ENCODE assay signal across 36 cellular contexts in the genomic region with DNA sequence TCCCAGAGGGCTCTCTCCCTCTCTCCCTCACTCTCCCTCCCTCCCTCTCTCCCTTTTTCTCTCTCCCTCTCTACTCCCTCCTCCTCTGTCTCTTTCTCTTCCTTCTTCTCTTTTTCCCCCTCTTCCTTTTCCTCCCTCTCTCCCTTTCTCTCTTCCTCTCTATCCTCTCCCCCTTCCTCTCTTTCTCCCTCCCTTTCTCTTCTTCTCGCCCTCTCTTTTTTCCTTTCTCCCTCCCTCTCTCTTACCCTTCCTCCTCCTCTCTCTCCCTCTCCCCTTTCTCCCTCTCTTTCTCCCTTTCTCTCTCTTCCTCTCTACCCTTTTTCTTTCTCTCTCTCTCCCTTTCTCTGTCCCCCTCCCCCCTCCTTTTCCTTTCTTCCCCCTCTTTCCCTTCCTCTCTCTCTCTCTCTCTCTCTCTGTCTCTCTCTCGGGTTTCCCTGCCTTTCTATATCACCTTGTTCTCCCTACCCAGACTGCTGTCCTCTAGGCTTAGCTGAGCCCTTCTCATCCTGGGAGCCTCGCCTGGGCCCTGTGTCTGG. TPM values are rescaled to one million over a fixed set of nuclear protein-coding genes. Genes with fewer than 3 reads are reported as not detected.
DNase-seq lines count a peak whose midpoint lies in the region; ATAC-seq, FAIRE-seq and TF ChIP-seq lines count a peak whose summit lies in the region.
"Had no signal": no experiment of that assay in that cellular context is flagged by ENCODE, and none has a peak within 500 bp of the region (broad histone marks: within the 10 kb centered on the region; RNA-seq: fewer than 3 reads in every experiment).

No MANE protein-coding gene starts in this region.

- H3K4me1 Mint-ChIP-seq in activated T-helper 1 cell treated with anti-CD3 and anti-CD28 coated beads, Interleukin-12 subunit alpha, Interleukin-12 subunit beta, Interleukin-2, Interleukin-4 antibody, amounts not matched to agents 30 ng/mL and 10 ng/mL and 1 ng/mL, durations not matched to agents 14 hours and 24 hours and 36 hours (ENCODE audit: low read depth) = no peaks in the 10 kb centered on the region
- no peaks in the 10 kb centered on the region for H3K4me1 Mint-ChIP-seq in Calu3 (ENCODE audit: low read depth, unreplicated experiment)
- H3K4me1 Mint-ChIP-seq: activated CD4-positive, alpha-beta T cell treated with anti-CD3 and anti-CD28 coated beads, Interleukin-2, amount 10 ng/mL, durations not matched to agents 24 days and 14 days had no signal

- H3K4ac ChIP-seq in trophoblast cell (ENCODE audit: low read depth, low read length) = no peak overlapping the region

- H3K4me3 Mint-ChIP-seq in activated T-helper 1 cell treated with anti-CD3 and anti-CD28 coated beads, Interleukin-12 subunit alpha, Interleukin-12 subunit beta, Interleukin-2, Interleukin-4 antibody, amounts not matched to agents 30 ng/mL and 10 ng/mL and 1 ng/mL, durations not matched to agents 14 hours and 24 hours and 36 hours = no peak overlapping the region
- H3K4me3 Mint-ChIP-seq in Calu3 (ENCODE audit: low read depth, unreplicated experiment) = no peak overlapping the region
- H3K4me3 Mint-ChIP-seq: activated CD4-positive, alpha-beta T cell treated with anti-CD3 and anti-CD28 coated beads, Interleukin-2, amount 10 ng/mL, durations not matched to agents 24 days and 14 days; activated T-cell treated with anti-CD3 and anti-CD28 coated beads, Interleukin-2, amount 50 U/mL, for 4 hours; effector memory CD8-positive, alpha-beta T cell; naive thymus-derived CD8-positive, alpha-beta T cell; stimulated activated naive CD8-positive, alpha-beta T cell treated with anti-CD3 and anti-CD28 coated beads, Interleukin-15, Interleukin-2, amounts not matched to agents 100 ng/mL and 50 ng/mL, for 24 hours had no signal

- intact Hi-C loops in activated T-helper 1 cell treated with anti-CD3 and anti-CD28 coated beads, Interleukin-12 subunit alpha, Interleukin-12 subunit beta, Interleukin-2, Interleukin-4 antibody, amounts not matched to agents 30 ng/mL and 10 ng/mL and 1 ng/mL, durations not matched to agents 14 hours and 24 hours and 36 hours (cut with micrococcal nuclease) = loop anchor here (5.0 kb wide), 1 partner anchor 52 kb away; no protein-coding TSS in a partner anchor
- intact Hi-C loops in HepG2 (cut with micrococcal nuclease; ENCODE audit: unreplicated experiment) (loop anchor here (5.0 kb wide), 1 partner anchor 92 kb away; no protein-coding TSS in a partner anchor), Calu3 (cut with micrococcal nuclease; ENCODE audit: unreplicated experiment) (no loop called here)

- no peak overlapping the region for H2BK120ac ChIP-seq in trophoblast cell (ENCODE audit: insufficient read depth, low read length, poor library complexity)

- no peak for DNase-seq in activated T-helper 1 cell treated with anti-CD3 and anti-CD28 coated beads, Interleukin-12 subunit alpha, Interleukin-12 subunit beta, Interleukin-2, Interleukin-4 antibody, amounts not matched to agents 30 ng/mL and 10 ng/mL and 1 ng/mL, durations not matched to agents 14 hours and 24 hours and 36 hours (ENCODE audit: low spot score)
- DNase-seq in HepG2 (ENCODE audit: low spot score) (no peak), trophoblast cell (no peak), DMS79 (lab: John Stamatoyannopoulos, UW) (no peak), Calu3 (no peak)
- DNase-seq: activated CD4-positive, alpha-beta T cell treated with anti-CD3 and anti-CD28 coated beads, Interleukin-2, amount 10 ng/mL, durations not matched to agents 24 days and 14 days; activated T-cell treated with anti-CD3 and anti-CD28 coated beads, Interleukin-2, amount 50 U/mL, for 4 hours; caudate nucleus; DMS53; effector memory CD8-positive, alpha-beta T cell; erythroblast; HCEC 1CT; KBM-7; left ventricle myocardium superior; MG63; naive thymus-derived CD8-positive, alpha-beta T cell; NCI-H1105 treated with DMSO at 0.1 percent for 48 hours; NCI-H187 treated with DMSO at 0.1 percent for 48 hours; NCI-H2171; SJCRH30; spleen; stimulated activated CD4-positive, alpha-beta T cell treated with anti-CD3 and anti-CD28 coated beads, Interleukin-2, amount 100 ng/mL, for 24 hours; SW 1271; T-helper 9 cell had no signal

- H4K8ac ChIP-seq in trophoblast cell (ENCODE audit: low read depth, low read length) = no peak overlapping the region

- peak overlapping the region; percentile 54 for H3K27ac Mint-ChIP-seq in activated T-helper 1 cell treated with anti-CD3 and anti-CD28 coated beads, Interleukin-12 subunit alpha, Interleukin-12 subunit beta, Interleukin-2, Interleukin-4 antibody, amounts not matched to agents 30 ng/mL and 10 ng/mL and 1 ng/mL, durations not matched to agents 14 hours and 24 hours and 36 hours
- no peak overlapping the region for H3K27ac Mint-ChIP-seq in Calu3 (ENCODE audit: unreplicated experiment)
- H3K27ac Mint-ChIP-seq: activated CD4-positive, alpha-beta T cell treated with anti-CD3 and anti-CD28 coated beads, Interleukin-2, amount 10 ng/mL, durations not matched to agents 24 days and 14 days; effector memory CD8-positive, alpha-beta T cell; stimulated activated naive CD8-positive, alpha-beta T cell treated with anti-CD3 and anti-CD28 coated beads, Interleukin-15, Interleukin-2, amounts not matched to agents 100 ng/mL and 50 ng/mL, for 24 hours had no signal

- H3K27me3 Mint-ChIP-seq in activated T-helper 1 cell treated with anti-CD3 and anti-CD28 coated beads, Interleukin-12 subunit alpha, Interleukin-12 subunit beta, Interleukin-2, Interleukin-4 antibody, amounts not matched to agents 30 ng/mL and 10 ng/mL and 1 ng/mL, durations not matched to agents 14 hours and 24 hours and 36 hours (ENCODE audit: insufficient read depth) = peaks cover 2% of the 10 kb centered on the region
- peaks cover 39% of the 10 kb centered on the region for H3K27me3 Mint-ChIP-seq in Calu3 (ENCODE audit: unreplicated experiment)
- H3K27me3 Mint-ChIP-seq: naive thymus-derived CD8-positive, alpha-beta T cell; stimulated activated naive CD8-positive, alpha-beta T cell treated with anti-CD3 and anti-CD28 coated beads, Interleukin-15, Interleukin-2, amounts not matched to agents 100 ng/mL and 50 ng/mL, for 24 hours had no signal

- H3K9me3 Mint-ChIP-seq in activated T-helper 1 cell treated with anti-CD3 and anti-CD28 coated beads, Interleukin-12 subunit alpha, Interleukin-12 subunit beta, Interleukin-2, Interleukin-4 antibody, amounts not matched to agents 30 ng/mL and 10 ng/mL and 1 ng/mL, durations not matched to agents 14 hours and 24 hours and 36 hours = no peaks in the 10 kb centered on the region
- H3K9me3 Mint-ChIP-seq in Calu3 (ENCODE audit: low read depth, unreplicated experiment) = no peaks in the 10 kb centered on the region
- H3K9me3 Mint-ChIP-seq: activated CD4-positive, alpha-beta T cell treated with anti-CD3 and anti-CD28 coated beads, Interleukin-2, amount 10 ng/mL, durations not matched to agents 24 days and 14 days; activated T-cell treated with anti-CD3 and anti-CD28 coated beads, Interleukin-2, amount 50 U/mL, for 4 hours; effector memory CD8-positive, alpha-beta T cell; naive thymus-derived CD8-positive, alpha-beta T cell; stimulated activated naive CD8-positive, alpha-beta T cell treated with anti-CD3 and anti-CD28 coated beads, Interleukin-15, Interleukin-2, amounts not matched to agents 100 ng/mL and 50 ng/mL, for 24 hours had no signal

- H3K4me2 ChIP-seq in HepG2 (ENCODE audit: low read depth, low read length) (no peak overlapping the region), trophoblast cell (ENCODE audit: low read length) (peak overlapping the region; percentile 36)
- H3K4me2 ChIP-seq: BLaER1 had no signal

- FAIRE-seq in HepG2 (lab: Jason Lieb, UNC) = no peak
- FAIRE-seq: G401.6, keratinocyte had no signal

- TF ChIP-seq POLR2A in HepG2 (IDR thresholded peaks at IDR 0.05; ENCODE audit: insufficient read depth in 1 of 2, low read depth in 2 of 2, low read length in 2 of 2) = no peak

- CTCF ChIA-PET in HepG2 (lab: Yijun Ruan, JAX; ENCODE audit: low intra/inter-chr PET ratio, low total read pairs) (no interaction called here), Calu3 (lab: Charles Lee) (interaction anchor here (0.7 kb wide), 1 partner anchor 35 kb away, joined by 6 read pairs; no protein-coding TSS in a partner anchor)

- H3K79me2 ChIP-seq in HepG2 (ENCODE audit: insufficient read depth, low read length) = no peaks in the 10 kb centered on the region
- no peaks in the 10 kb centered on the region for H3K79me2 ChIP-seq in trophoblast cell (ENCODE audit: control insufficient read depth, insufficient read depth, low read length, poor library complexity)

- TF ChIP-seq CTCF in HepG2 (CRISPR knock-in tag; IDR thresholded peaks at IDR 0.05) = no peak
- TF ChIP-seq CTCF in Calu3 (IDR thresholded peaks at IDR 0.05; ENCODE audit: unreplicated experiment) = no peak

- H4K20me1 ChIP-seq in HepG2 (ENCODE audit: insufficient read depth, low read length) = no peaks in the 10 kb centered on the region
- H4K20me1 ChIP-seq: BLaER1 had no signal

- H3K18ac ChIP-seq in trophoblast cell (ENCODE audit: low read length) = no peak overlapping the region

- WGBS in HepG2 (ENCODE audit: low lambda C conversion rate) = 31% methylated on average over 3 of the region's 3 CpGs
- no CpG with 5 or more reads among the region's 3 CpGs for WGBS in trophoblast cell (ENCODE audit: extremely low coverage, insufficient coverage, insufficient read length)

- H3K4me1 ChIP-seq in HUES48 (ENCODE audit: control insufficient read depth, insufficient read depth, low read length) (peaks cover 21% of the 10 kb centered on the region), HepG2 (ENCODE audit: insufficient read depth, low read length) (peaks cover 37% of the 10 kb centered on the region), trophoblast cell (ENCODE audit: control insufficient read depth in 1 of 2, insufficient read depth in 2 of 2, low read length in 2 of 2) (peaks cover 0 to 2% of the 10 kb centered on the region in 2 experiments)
- H3K4me1 ChIP-seq: BLaER1, SJCRH30, spleen had no signal

- H3K27ac ChIP-seq in HUES48 (ENCODE audit: low read depth, low read length) = peak overlapping the region; percentile 86
- H3K27ac ChIP-seq in HepG2 (ENCODE audit: extremely low read length, insufficient read depth, low read length) = no peak overlapping the region
- no peak overlapping the region for H3K27ac ChIP-seq in trophoblast cell (ENCODE audit: low read depth, low read length)
- H3K27ac ChIP-seq: BLaER1, SJCRH30, spleen, thyroid gland had no signal

- H3K36me3 ChIP-seq in HUES48 (ENCODE audit: control insufficient read depth, insufficient read depth, low read length) = no peaks in the 10 kb centered on the region
- no peaks in the 10 kb centered on the region for H3K36me3 ChIP-seq in HepG2 (replicated peaks in 1 of 2; ENCODE audit: control insufficient read depth in 1 of 2, insufficient read depth in 2 of 2, low read length in 2 of 2)
- no peaks in the 10 kb centered on the region for H3K36me3 ChIP-seq in trophoblast cell (ENCODE audit: control insufficient read depth in 1 of 2, insufficient read depth in 2 of 2, low read length in 2 of 2)
- H3K36me3 ChIP-seq: BLaER1, MG63, SJCRH30, spleen, thyroid gland had no signal

- H3K27me3 ChIP-seq in HUES48 (ENCODE audit: control insufficient read depth, insufficient read depth, low read length) (no peaks in the 10 kb centered on the region), HepG2 (ENCODE audit: control insufficient read depth in 1 of 2, insufficient read depth in 2 of 2, low read length in 2 of 2) (peaks cover 0 to 3% of the 10 kb centered on the region in 2 experiments; a peak in 2 of 5 replicates), trophoblast cell (ENCODE audit: insufficient read depth, low read length) (no peaks in the 10 kb centered on the region)
- H3K27me3 ChIP-seq: BLaER1, MG63, SJCRH30, spleen, thyroid gland had no signal

- no TSS peak for BruUV-seq in HepG2 (replicated peaks; lab: Mats Ljungman, UMichigan)
- BruUV-seq in Calu3 (replicated peaks; lab: Mats Ljungman, UMichigan) = no TSS peak

- no peak for TF ChIP-seq EP300 in HepG2 (IDR thresholded peaks at IDR 0.05; ENCODE audit: low read depth in 2 of 2, low read length in 2 of 2)
- no peak for TF ChIP-seq EP300 in HepG2 (CRISPR knock-in tag; IDR thresholded peaks at IDR 0.05; ENCODE audit: borderline replicate concordance)

- H4K91ac ChIP-seq in trophoblast cell (ENCODE audit: low read depth, low read length) = no peak overlapping the region

- H3K9ac ChIP-seq in HUES48 (ENCODE audit: low read depth, low read length) (0 out of 2 replicates have a peak overlapping the region, but pooled peaks have one; percentile 37), HepG2 (ENCODE audit: insufficient read depth, low read depth, low read length) (no peak overlapping the region), trophoblast cell (ENCODE audit: low read length) (no peak overlapping the region)
- H3K9ac ChIP-seq: BLaER1 had no signal

- no peak overlapping the region for H2BK12ac ChIP-seq in trophoblast cell (ENCODE audit: low read length)

- H3K9me3 ChIP-seq in HUES48 (ENCODE audit: control insufficient read depth, insufficient read depth, low read length) (no peaks in the 10 kb centered on the region), HepG2 (ENCODE audit: low read length) (no peaks in the 10 kb centered on the region), trophoblast cell (ENCODE audit: insufficient read depth, low read depth, low read length) (no peaks in the 10 kb centered on the region)
- H3K9me3 ChIP-seq: BLaER1, MG63, SJCRH30, spleen, thyroid gland had no signal

- no peak overlapping the region for H3K23ac ChIP-seq in trophoblast cell (ENCODE audit: low read length)

- H3K4me3 ChIP-seq in HUES48 (ENCODE audit: low read depth, low read length) (peak overlapping the region; percentile 50), HepG2 (replicated peaks in 1 of 3; ENCODE audit: insufficient read depth in 1 of 3, low read depth in 2 of 3, low read length in 3 of 3) (no peak overlapping the region), trophoblast cell (ENCODE audit: low read depth, low read length) (no peak overlapping the region)
- H3K4me3 ChIP-seq: BLaER1, MG63, SJCRH30, spleen, thyroid gland had no signal

- TF ChIP-seq RAD21 in HepG2 (CRISPR knock-in tag; IDR thresholded peaks at IDR 0.05) = no peak

- no peaks in the 10 kb centered on the region for H3K79me1 ChIP-seq in trophoblast cell (ENCODE audit: low read length)

- POLR2A ChIA-PET in HepG2 (lab: Yijun Ruan, JAX) = no interaction called here

- no peak overlapping the region for H4K12ac ChIP-seq in trophoblast cell (ENCODE audit: low read depth, low read length)

- ATAC-seq in HepG2 (no peak), HG03520 (IDR thresholded peaks at IDR 0.05; ENCODE audit: unreplicated experiment) (no peak)
- ATAC-seq: activated T-cell treated with anti-CD3 and anti-CD28 coated beads, Interleukin-2, amount 50 U/mL, for 4 hours; effector memory CD8-positive, alpha-beta T cell; left ventricle myocardium superior; naive thymus-derived CD8-positive, alpha-beta T cell had no signal

- H2AFZ ChIP-seq in HepG2 (ENCODE audit: low read length) (no peak overlapping the region), trophoblast cell (ENCODE audit: insufficient read depth, low read length, poor library complexity) (no peak overlapping the region)

- no peak overlapping the region for H2BK5ac ChIP-seq in trophoblast cell (ENCODE audit: low read depth, low read length, poor library complexity)

- no peaks in the 10 kb centered on the region for H3K36me3 Mint-ChIP-seq in activated T-helper 1 cell treated with anti-CD3 and anti-CD28 coated beads, Interleukin-12 subunit alpha, Interleukin-12 subunit beta, Interleukin-2, Interleukin-4 antibody, amounts not matched to agents 30 ng/mL and 10 ng/mL and 1 ng/mL, durations not matched to agents 14 hours and 24 hours and 36 hours (ENCODE audit: low read depth)
- no peaks in the 10 kb centered on the region for H3K36me3 Mint-ChIP-seq in Calu3 (ENCODE audit: insufficient read depth, unreplicated experiment)
- H3K36me3 Mint-ChIP-seq: naive thymus-derived CD8-positive, alpha-beta T cell had no signal

- H2AK5ac ChIP-seq in trophoblast cell (ENCODE audit: low read length) = no peak overlapping the region

- in situ Hi-C loops in HepG2 (cut with HindIII; ENCODE audit: extremely low pct_ligation_motif_present, low pct_unique_long_range_greater_than_20kb) = no loop called here

- no peak overlapping the region for H3K14ac ChIP-seq in trophoblast cell (ENCODE audit: low read length)

RNA-seq across cellular contexts. Expression of gene TMEM220, which starts 25.8 kb away (rescaled TPM):
- total RNA-seq in activated T-helper 1 cell treated with anti-CD3 and anti-CD28 coated beads, Interleukin-12 subunit alpha, Interleukin-12 subunit beta, Interleukin-2, Interleukin-4 antibody, amounts not matched to agents 30 ng/mL and 10 ng/mL and 1 ng/mL, durations not matched to agents 14 hours and 24 hours and 36 hours = 0.98 and 1.3 TPM in 2 replicates
- total RNA-seq in HepG2 (2016; rRNA removed; fragmentation: Illumina TruSeq; extraction: Trizol) (0.73 and 2.2 TPM in 2 replicates), Calu3 (2022) (not detected in 2 replicates)
- 1.3 and 1.8 TPM in 2 replicates for total RNA-seq in HepG2 (2016; cell fraction: cytosol; rRNA removed; fragmentation: Illumina TruSeq; extraction: Trizol; ENCODE audit: low read depth)
- 1.7 and 2.0 TPM in 2 replicates for total RNA-seq in HepG2 (2016; cell fraction: insoluble cytoplasmic fraction; rRNA removed; fragmentation: Illumina TruSeq; extraction: Trizol)
- total RNA-seq in HepG2 (2016; cell fraction: membrane; rRNA removed; fragmentation: Illumina TruSeq; extraction: Trizol) = 1.8 and 2.3 TPM in 2 replicates
- total RNA-seq in HepG2 (2016; cell fraction: nucleus; rRNA removed; fragmentation: Illumina TruSeq; extraction: Trizol) = 1.0 and 1.6 TPM in 2 replicates
- 1.3 and 1.8 TPM in 2 replicates for polyA plus RNA-seq in HepG2 (2011; rRNA removed)
- polyA plus RNA-seq in HepG2 (2011; cell fraction: cytosol; rRNA removed) = 0.56 and 1.4 TPM in 2 replicates
- 0.87 and 1.0 TPM in 2 replicates for polyA plus RNA-seq in HepG2 (2011; cell fraction: nucleus; rRNA removed)
- polyA plus RNA-seq in HepG2 (2012) = 1.2 and 3.6 TPM in 2 replicates
- polyA plus RNA-seq in HepG2 (2016; cell fraction: cytosol; fragmentation: Illumina TruSeq; extraction: Trizol; ENCODE audit: low read depth) = 2.8 and 3.3 TPM in 2 replicates
- 1.4 and 2.6 TPM in 2 replicates for polyA plus RNA-seq in HepG2 (2016; cell fraction: insoluble cytoplasmic fraction; fragmentation: Illumina TruSeq; extraction: Trizol; ENCODE audit: low read depth)
- polyA plus RNA-seq in HepG2 (2016; cell fraction: membrane; fragmentation: Illumina TruSeq; extraction: Trizol; ENCODE audit: low read depth) = 1.4 and 1.9 TPM in 2 replicates
- 2.5 and 5.7 TPM in 2 replicates for polyA plus RNA-seq in HepG2 (2016; cell fraction: nucleus; fragmentation: Illumina TruSeq; extraction: Trizol; ENCODE audit: insufficient read depth, low read depth)
- polyA minus RNA-seq in HepG2 (2011; rRNA and poly(A)+ RNA removed; ENCODE audit: low replicate concordance) = 0.50 TPM in 1 of 2 replicates, not detected in the other
- polyA minus RNA-seq in HepG2 (2011; cell fraction: cytosol; rRNA and poly(A)+ RNA removed) = 0.26 and 1.3 TPM in 2 replicates
- polyA minus RNA-seq in HepG2 (2011; cell fraction: nucleus; rRNA and poly(A)+ RNA removed) = 0.64 and 1.4 TPM in 2 replicates
- 2.3 and 2.8 TPM in 2 replicates for polyA plus RNA-seq in trophoblast cell (2013)

RNA-seq across cellular contexts. Expression of gene TMEM238L, which starts 48.2 kb away (rescaled TPM):
- total RNA-seq in activated T-helper 1 cell treated with anti-CD3 and anti-CD28 coated beads, Interleukin-12 subunit alpha, Interleukin-12 subunit beta, Interleukin-2, Interleukin-4 antibody, amounts not matched to agents 30 ng/mL and 10 ng/mL and 1 ng/mL, durations not matched to agents 14 hours and 24 hours and 36 hours = not detected in 2 replicates
- not detected in 2 replicates for total RNA-seq in HepG2 (2016; rRNA removed; fragmentation: Illumina TruSeq; extraction: Trizol)
- not detected in 2 replicates for total RNA-seq in HepG2 (2016; cell fraction: cytosol; rRNA removed; fragmentation: Illumina TruSeq; extraction: Trizol; ENCODE audit: low read depth)
- not detected in 2 replicates for total RNA-seq in HepG2 (2016; cell fraction: insoluble cytoplasmic fraction; rRNA removed; fragmentation: Illumina TruSeq; extraction: Trizol)
- total RNA-seq in HepG2 (2016; cell fraction: membrane; rRNA removed; fragmentation: Illumina TruSeq; extraction: Trizol) = not detected in 2 replicates
- total RNA-seq in HepG2 (2016; cell fraction: nucleus; rRNA removed; fragmentation: Illumina TruSeq; extraction: Trizol) = not detected in 2 replicates
- polyA plus RNA-seq in HepG2 (2011; rRNA removed) = not detected in 2 replicates
- polyA plus RNA-seq in HepG2 (2011; cell fraction: cytosol; rRNA removed) = not detected in 2 replicates
- not detected in 2 replicates for polyA plus RNA-seq in HepG2 (2011; cell fraction: nucleus; rRNA removed)
- polyA plus RNA-seq in HepG2 (2012) = not detected in 2 replicates
- polyA plus RNA-seq in HepG2 (2016; cell fraction: cytosol; fragmentation: Illumina TruSeq; extraction: Trizol; ENCODE audit: low read depth) = not detected in 2 replicates
- polyA plus RNA-seq in HepG2 (2016; cell fraction: insoluble cytoplasmic fraction; fragmentation: Illumina TruSeq; extraction: Trizol; ENCODE audit: low read depth) = not detected in 2 replicates
- polyA plus RNA-seq in HepG2 (2016; cell fraction: membrane; fragmentation: Illumina TruSeq; extraction: Trizol; ENCODE audit: low read depth) = not detected in 2 replicates
- polyA plus RNA-seq in HepG2 (2016; cell fraction: nucleus; fragmentation: Illumina TruSeq; extraction: Trizol; ENCODE audit: insufficient read depth, low read depth) = not detected in 2 replicates
- polyA minus RNA-seq in HepG2 (2011; rRNA and poly(A)+ RNA removed; ENCODE audit: low replicate concordance) = not detected in 2 replicates
- not detected in 2 replicates for polyA minus RNA-seq in HepG2 (2011; cell fraction: cytosol; rRNA and poly(A)+ RNA removed)
- not detected in 2 replicates for polyA minus RNA-seq in HepG2 (2011; cell fraction: nucleus; rRNA and poly(A)+ RNA removed)
- not detected in 2 replicates for polyA plus RNA-seq in trophoblast cell (2013)
- total RNA-seq in Calu3 (2022) = not detected in 2 replicates
- total RNA-seq: activated CD4-positive, alpha-beta T cell treated with anti-CD3 and anti-CD28 coated beads, Interleukin-2, amount 10 ng/mL, durations not matched to agents 24 days and 14 days; activated T-cell treated with anti-CD3 and anti-CD28 coated beads, Interleukin-2, amount 50 U/mL, for 4 hours; glomerular endothelial cell; left ventricle myocardium superior; naive thymus-derived CD8-positive, alpha-beta T cell; NCI-H460; osteocyte; RPMI7951; SJCRH30; spleen; thyroid gland had no signal
- polyA plus RNA-seq: AG04450, keratinocyte, spleen had no signal

RNA-seq across cellular contexts. Expression of gene ADPRM, which starts 58.3 kb away (rescaled TPM):
- 10.3 and 12.6 TPM in 2 replicates for total RNA-seq in activated T-helper 1 cell treated with anti-CD3 and anti-CD28 coated beads, Interleukin-12 subunit alpha, Interleukin-12 subunit beta, Interleukin-2, Interleukin-4 antibody, amounts not matched to agents 30 ng/mL and 10 ng/mL and 1 ng/mL, durations not matched to agents 14 hours and 24 hours and 36 hours
- total RNA-seq in HepG2 (2016; rRNA removed; fragmentation: Illumina TruSeq; extraction: Trizol) = 5.6 and 5.9 TPM in 2 replicates
- 2.8 and 3.3 TPM in 2 replicates for total RNA-seq in HepG2 (2016; cell fraction: cytosol; rRNA removed; fragmentation: Illumina TruSeq; extraction: Trizol; ENCODE audit: low read depth)
- total RNA-seq in HepG2 (2016; cell fraction: insoluble cytoplasmic fraction; rRNA removed; fragmentation: Illumina TruSeq; extraction: Trizol) = 4.9 and 6.3 TPM in 2 replicates
- 6.2 and 6.3 TPM in 2 replicates for total RNA-seq in HepG2 (2016; cell fraction: membrane; rRNA removed; fragmentation: Illumina TruSeq; extraction: Trizol)
- 3.9 and 4.2 TPM in 2 replicates for total RNA-seq in HepG2 (2016; cell fraction: nucleus; rRNA removed; fragmentation: Illumina TruSeq; extraction: Trizol)
- polyA plus RNA-seq in HepG2 (2011; rRNA removed) = 7.9 and 10.8 TPM in 2 replicates
- polyA plus RNA-seq in HepG2 (2011; cell fraction: cytosol; rRNA removed) = 5.5 and 8.7 TPM in 2 replicates
- polyA plus RNA-seq in HepG2 (2011; cell fraction: nucleus; rRNA removed) = 2.3 and 3.2 TPM in 2 replicates
- 10.1 and 12.1 TPM in 2 replicates for polyA plus RNA-seq in HepG2 (2012)
- polyA plus RNA-seq in HepG2 (2016; cell fraction: cytosol; fragmentation: Illumina TruSeq; extraction: Trizol; ENCODE audit: low read depth) = 2.8 and 3.1 TPM in 2 replicates
- 6.1 and 6.3 TPM in 2 replicates for polyA plus RNA-seq in HepG2 (2016; cell fraction: insoluble cytoplasmic fraction; fragmentation: Illumina TruSeq; extraction: Trizol; ENCODE audit: low read depth)
- polyA plus RNA-seq in HepG2 (2016; cell fraction: membrane; fragmentation: Illumina TruSeq; extraction: Trizol; ENCODE audit: low read depth) = 5.4 and 5.6 TPM in 2 replicates
- polyA plus RNA-seq in HepG2 (2016; cell fraction: nucleus; fragmentation: Illumina TruSeq; extraction: Trizol; ENCODE audit: insufficient read depth, low read depth) = 3.6 and 4.3 TPM in 2 replicates
- polyA minus RNA-seq in HepG2 (2011; rRNA and poly(A)+ RNA removed; ENCODE audit: low replicate concordance) = 5.1 and 6.9 TPM in 2 replicates
- 3.3 and 4.0 TPM in 2 replicates for polyA minus RNA-seq in HepG2 (2011; cell fraction: cytosol; rRNA and poly(A)+ RNA removed)
- polyA minus RNA-seq in HepG2 (2011; cell fraction: nucleus; rRNA and poly(A)+ RNA removed) = 9.0 and 14.3 TPM in 2 replicates
- 5.0 and 5.6 TPM in 2 replicates for polyA plus RNA-seq in trophoblast cell (2013)
- 3.2 and 4.2 TPM in 2 replicates for total RNA-seq in Calu3 (2022)

RNA-seq across cellular contexts. Expression of gene SCO1, which starts 58.3 kb away (rescaled TPM):
- total RNA-seq in activated T-helper 1 cell treated with anti-CD3 and anti-CD28 coated beads, Interleukin-12 subunit alpha, Interleukin-12 subunit beta, Interleukin-2, Interleukin-4 antibody, amounts not matched to agents 30 ng/mL and 10 ng/mL and 1 ng/mL, durations not matched to agents 14 hours and 24 hours and 36 hours = 42.0 and 43.7 TPM in 2 replicates
- total RNA-seq in HepG2 (2016; rRNA removed; fragmentation: Illumina TruSeq; extraction: Trizol) (50.3 and 69.5 TPM in 2 replicates), Calu3 (2022) (27.4 and 29.4 TPM in 2 replicates)
- 3.1 and 4.2 TPM in 2 replicates for total RNA-seq in HepG2 (2016; cell fraction: cytosol; rRNA removed; fragmentation: Illumina TruSeq; extraction: Trizol; ENCODE audit: low read depth)
- total RNA-seq in HepG2 (2016; cell fraction: insoluble cytoplasmic fraction; rRNA removed; fragmentation: Illumina TruSeq; extraction: Trizol) = 51.9 and 71.9 TPM in 2 replicates
- 10.6 and 11.3 TPM in 2 replicates for total RNA-seq in HepG2 (2016; cell fraction: membrane; rRNA removed; fragmentation: Illumina TruSeq; extraction: Trizol)
- total RNA-seq in HepG2 (2016; cell fraction: nucleus; rRNA removed; fragmentation: Illumina TruSeq; extraction: Trizol) = 32.1 and 34.3 TPM in 2 replicates
- polyA plus RNA-seq in HepG2 (2011; rRNA removed) = 11.0 and 11.4 TPM in 2 replicates
- polyA plus RNA-seq in HepG2 (2011; cell fraction: cytosol; rRNA removed) = 8.5 and 10.4 TPM in 2 replicates
- 9.3 and 11.8 TPM in 2 replicates for polyA plus RNA-seq in HepG2 (2011; cell fraction: nucleus; rRNA removed)
- polyA plus RNA-seq in HepG2 (2012) = 12.4 and 14.8 TPM in 2 replicates
- 4.1 and 4.2 TPM in 2 replicates for polyA plus RNA-seq in HepG2 (2016; cell fraction: cytosol; fragmentation: Illumina TruSeq; extraction: Trizol; ENCODE audit: low read depth)
- 56.4 and 64.1 TPM in 2 replicates for polyA plus RNA-seq in HepG2 (2016; cell fraction: insoluble cytoplasmic fraction; fragmentation: Illumina TruSeq; extraction: Trizol; ENCODE audit: low read depth)
- polyA plus RNA-seq in HepG2 (2016; cell fraction: membrane; fragmentation: Illumina TruSeq; extraction: Trizol; ENCODE audit: low read depth) = 7.3 TPM in 2 replicates
- 35.9 and 42.3 TPM in 2 replicates for polyA plus RNA-seq in HepG2 (2016; cell fraction: nucleus; fragmentation: Illumina TruSeq; extraction: Trizol; ENCODE audit: insufficient read depth, low read depth)
- polyA minus RNA-seq in HepG2 (2011; rRNA and poly(A)+ RNA removed; ENCODE audit: low replicate concordance) = 15.5 and 28.5 TPM in 2 replicates
- 7.4 and 12.4 TPM in 2 replicates for polyA minus RNA-seq in HepG2 (2011; cell fraction: cytosol; rRNA and poly(A)+ RNA removed)
- polyA minus RNA-seq in HepG2 (2011; cell fraction: nucleus; rRNA and poly(A)+ RNA removed) = 28.8 and 30.6 TPM in 2 replicates
- 15.2 and 15.4 TPM in 2 replicates for polyA plus RNA-seq in trophoblast cell (2013)
